ENCODE assay signal across 19 cellular contexts in the genomic region with DNA sequence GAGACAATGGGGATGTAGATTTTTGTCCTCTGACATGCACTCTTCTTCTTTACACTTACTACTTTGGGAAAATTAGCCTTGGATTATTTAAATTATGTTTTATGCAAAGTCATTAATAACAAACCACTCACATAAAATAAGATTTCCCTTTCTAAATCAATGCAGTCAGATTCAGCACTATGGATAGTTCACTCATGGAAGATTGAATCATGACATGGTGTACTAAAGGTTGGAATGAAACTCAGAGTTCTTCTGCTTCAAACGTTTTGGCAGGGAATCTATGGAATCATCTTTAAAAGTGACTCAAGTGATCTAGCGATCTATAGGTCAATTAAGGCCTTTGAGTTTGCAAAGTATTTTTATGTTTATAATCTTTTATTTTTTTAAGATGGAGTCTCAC.
"Had no signal": no experiment of that assay in that cellular context is flagged by ENCODE, and none has a peak within 500 bp of the region (broad histone marks: within the 10 kb centered on the region; RNA-seq: fewer than 3 reads in every experiment).

No MANE protein-coding gene starts in this region.

- H3K9me3 ChIP-seq: gastrocnemius medialis, testis had no signal

- DNase-seq: activated CD4-positive, alpha-beta memory T cell treated with anti-CD3 and anti-CD28 coated beads for 36 hours; activated gamma-delta T cell treated with Interleukin-2 at 50 U/mL for 16 hours; activated T-cell treated with anti-CD3 and anti-CD28 coated beads for 4 hours; dermis blood vessel endothelial cell; effector memory CD8-positive, alpha-beta T cell; gastrocnemius medialis; heart right ventricle; kidney glomerular epithelial cell; left ventricle myocardium superior; mesenchymal stem cell; naive thymus-derived CD8-positive, alpha-beta T cell; sigmoid colon; spleen; stimulated activated CD4-positive, alpha-beta T cell treated with anti-CD3 and anti-CD28 coated beads, Interleukin-4, amount 100 ng/mL, for 4 hours; T-helper 17 cell; testis; WERI-Rb-1 had no signal

- H3K4me1 ChIP-seq: gastrocnemius medialis, heart right ventricle, sigmoid colon, spleen, testis had no signal

- H3K4me3 ChIP-seq: gastrocnemius medialis, heart right ventricle, sigmoid colon, spleen, testis had no signal

- H3K27me3 ChIP-seq: gastrocnemius medialis, heart right ventricle, sigmoid colon, spleen, testis had no signal

- H3K27ac ChIP-seq: gastrocnemius medialis, heart right ventricle, sigmoid colon, spleen, testis, WERI-Rb-1 had no signal

- H3K36me3 ChIP-seq: gastrocnemius medialis, heart right ventricle, sigmoid colon, spleen, WERI-Rb-1 had no signal

- ATAC-seq: activated naive CD4-positive, alpha-beta T cell treated with anti-CD3 and anti-CD28 coated beads, Interleukin-2, amount 50 U/mL, for 72 hours; effector memory CD8-positive, alpha-beta T cell; gastrocnemius medialis; heart right ventricle; left ventricle myocardium superior; naive thymus-derived CD8-positive, alpha-beta T cell; stimulated activated memory B cell treated with anti-CD40 and anti-IgM and Interleukin-4, amounts not matched to agents 10 μg/mL and 1 μg/mL and 100 μg/mL, for 72 hours; T-helper 17 cell had no signal
